Comparison of ENCODE assay signal across 13 cellular contexts in genomic region chr11:130400793-130401483, GRCh38. TPM values are rescaled to one million over a fixed set of nuclear protein-coding genes. Genes with fewer than 3 reads are reported as not detected.
A peak's percentile ranks its signal among the peaks of the same experiment; 100 is the strongest.
DNase-seq lines count a peak whose midpoint lies in the region; ATAC-seq and TF ChIP-seq lines count a peak whose summit lies in the region.
"Had no signal": no experiment of that assay in that cellular context is flagged by ENCODE, and none has a peak within 500 bp of the region (broad histone marks: within the 10 kb centered on the region; RNA-seq: fewer than 3 reads in every experiment).

No MANE protein-coding gene starts in this region.

- no peaks in the 10 kb centered on the region for H3K27me3 ChIP-seq in fibroblast of lung (ENCODE audit: control insufficient read depth, insufficient read depth, low read length)

- DNase-seq in EH (ENCODE audit: low read depth) (peak; percentile 81), RPMI7951 (ENCODE audit: low read depth) (peak; percentile 70), fibroblast of lung (ENCODE audit: low read depth in 2 of 2) (peak; percentile 64 to 76), sciatic nerve (ENCODE audit: low spot score) (no peak), ecto neural progenitor cell (ENCODE audit: low spot score) (no peak)
- no peak for DNase-seq in activated effector memory CD4-positive, alpha-beta T cell treated with anti-CD3 and anti-CD28 coated beads, Interleukin-2, amount 50 U/mL, for 16 hours
- no peak for DNase-seq in stimulated activated naive CD4-positive, alpha-beta T cell (lab: John Stamatoyannopoulos, UW)
- DNase-seq: DMS53, kidney, NCI-H446, T-helper 1 cell had no signal

- peaks cover 32% of the 10 kb centered on the region for H3K4me1 ChIP-seq in fibroblast of lung (ENCODE audit: control insufficient read depth, extremely low read depth, insufficient read depth, low read length)

- no peaks in the 10 kb centered on the region for H3K79me2 ChIP-seq in fibroblast of lung (ENCODE audit: control insufficient read depth, insufficient read depth, low read length)

- intact Hi-C loops in sciatic nerve (cut with DNase I) = no loop called here

- no peak for TF ChIP-seq CTCF in fibroblast of lung (conservative IDR thresholded peaks at IDR 0.05 in 1 of 2, IDR thresholded peaks at IDR 0.05 in 1 of 2; ENCODE audit: low read depth in 1 of 2, low read length in 2 of 2)

- peak overlapping the region; percentile 57 for H2AFZ ChIP-seq in fibroblast of lung (ENCODE audit: low read length)

- H3K36me3 ChIP-seq in fibroblast of lung (ENCODE audit: control insufficient read depth, insufficient read depth, low read length) = no peaks in the 10 kb centered on the region

- H3K27ac ChIP-seq in fibroblast of lung (ENCODE audit: insufficient read depth, low read length) = peak overlapping the region; percentile 88

- peak overlapping the region in 1 of 4 experiments; percentile 31 for H3K4me3 ChIP-seq in fibroblast of lung (replicated peaks in 1 of 4; ENCODE audit: control extremely low read depth in 1 of 4, insufficient read depth in 1 of 4, low read depth in 3 of 4, low read length in 4 of 4)

- H4K20me1 ChIP-seq in fibroblast of lung (ENCODE audit: control insufficient read depth, extremely low read depth, insufficient read depth, low read length) = no peaks in the 10 kb centered on the region

- peak; percentile 79 for ATAC-seq in sciatic nerve
- ATAC-seq in GM21526 (IDR thresholded peaks at IDR 0.05; ENCODE audit: low FRiP score, unreplicated experiment) = no peak
- ATAC-seq: HepG2 had no signal

- peak overlapping the region; percentile 60 for H3K4me2 ChIP-seq in fibroblast of lung (ENCODE audit: extremely low read depth, insufficient read depth, low read length)

- peak overlapping the region; percentile 26 for H3K9ac ChIP-seq in fibroblast of lung (ENCODE audit: insufficient read depth, low read length)

- H3K9me3 ChIP-seq in fibroblast of lung (ENCODE audit: control insufficient read depth, insufficient read depth, low read depth, low read length) = no peaks in the 10 kb centered on the region

RNA-seq across cellular contexts. Expression of gene ADAMTS8, which starts 27.5 kb away (rescaled TPM):
- total RNA-seq in RPMI7951 (2014; rRNA removed; shearing (Covaris generic)) = not detected in 2 replicates
- total RNA-seq in fibroblast of lung (8.5 and 15.0 TPM in 2 replicates), sciatic nerve (4.1 TPM)
- polyA plus RNA-seq in fibroblast of lung = 17.5 and 18.8 TPM in 2 replicates
- 19.6 and 21.9 TPM in 2 replicates for polyA plus RNA-seq in fibroblast of lung (2012)
- 16.6 and 17.2 TPM in 2 replicates for polyA minus RNA-seq in fibroblast of lung (ENCODE audit: low replicate concordance)
- total RNA-seq: HepG2 had no signal
- polyA plus RNA-seq: HepG2 had no signal

RNA-seq across cellular contexts. Expression of gene ADAMTS15, which starts 47.5 kb away (rescaled TPM):
- total RNA-seq in RPMI7951 (2014; rRNA removed; shearing (Covaris generic)) = 2.3 and 2.5 TPM in 2 replicates
- total RNA-seq in fibroblast of lung = 23.4 and 24.9 TPM in 2 replicates
- 14.9 and 18.2 TPM in 2 replicates for polyA plus RNA-seq in fibroblast of lung
- polyA plus RNA-seq in fibroblast of lung (2012) = 22.3 and 26.8 TPM in 2 replicates
- polyA minus RNA-seq in fibroblast of lung (ENCODE audit: low replicate concordance) = 54.4 and 58.7 TPM in 2 replicates
- 6.4 TPM for total RNA-seq in sciatic nerve

Comparison
In these comparisons a context has a peak if more than half of its experiments do, and no peak if none do; other contexts are left out.
1. DNase-seq: peak in EH (single experiment), RPMI7951 (single experiment) and fibroblast of lung (2 of 2); none in sciatic nerve (single experiment), activated effector memory CD4-positive, alpha-beta T cell treated with anti-CD3 and anti-CD28 coated beads, Interleukin-2, amount 50 U/mL, for 16 hours (single experiment), stimulated activated naive CD4-positive, alpha-beta T cell (0 of 6) and ecto neural progenitor cell (single experiment).